ENCODE assay signal across 8 cellular contexts in genomic region chr5:141641634-141642278, GRCh38. TPM values are rescaled to one million over a fixed set of nuclear protein-coding genes. Genes with fewer than 3 reads are reported as not detected.
DNase-seq lines count a peak whose midpoint lies in the region; ATAC-seq and TF ChIP-seq lines count a peak whose summit lies in the region.

No MANE protein-coding gene starts in this region.

- POLR2A ChIA-PET in T-cell (lab: Charles Lee) = interaction anchor here in 1 of 2 donors (0.5 kb wide), 1 partner anchor 10 kb away, joined by 5 read pairs; no protein-coding TSS in a partner anchor

- no peaks in the 10 kb centered on the region for H4K20me1 ChIP-seq in Karpas-422 (ENCODE audit: insufficient read depth, low read depth, low read length)

- no peak overlapping the region for H3K4me3 ChIP-seq in psoas muscle
- no peak overlapping the region for H3K4me3 ChIP-seq in Karpas-422 (ENCODE audit: low read length)

- no peaks in the 10 kb centered on the region for H3K9me3 Mint-ChIP-seq in natural killer cell treated with Interleukin-12 subunit alpha and Interleukin-12 subunit beta and Interleukin-15 and Interleukin-18, amount 100 ng/mL, for 72 hours
- H3K9me3 Mint-ChIP-seq in natural killer cell (no peaks in the 10 kb centered on the region), T-cell (no peaks in the 10 kb centered on the region)

- 89 to 97% (median 96%) methylated on average over 2 of the region's 2 CpGs for WGBS in psoas muscle, 3 donors

- no peak overlapping the region for H3K4me2 ChIP-seq in Karpas-422 (ENCODE audit: low read depth, low read length, poor library complexity, severe bottlenecking)

- peak overlapping the region; percentile 23 for H3K4me3 Mint-ChIP-seq in natural killer cell treated with Interleukin-12 subunit alpha and Interleukin-12 subunit beta and Interleukin-15 and Interleukin-18, amount 100 ng/mL, for 72 hours
- H3K4me3 Mint-ChIP-seq in natural killer cell (no peak overlapping the region), T-cell (no peak overlapping the region)

- CTCF ChIA-PET in T-cell (lab: Charles Lee) = interaction anchor here in 1 of 2 donors (0.5 to 0.9 kb wide), 2 partner anchors 23 to 473 kb away, joined by 3 to 6 read pairs; partner anchors contain the start of gene DIAPH1

- H3K36me3 Mint-ChIP-seq in natural killer cell treated with Interleukin-12 subunit alpha and Interleukin-12 subunit beta and Interleukin-15 and Interleukin-18, amount 100 ng/mL, for 72 hours = peaks cover 8% of the 10 kb centered on the region
- H3K36me3 Mint-ChIP-seq in natural killer cell (peaks cover 9% of the 10 kb centered on the region), T-cell (peaks cover 25% of the 10 kb centered on the region)

- H3K9me2 ChIP-seq in Karpas-422 (replicated peaks; ENCODE audit: insufficient read depth, low read length) = no peaks in the 10 kb centered on the region

- H3K4me1 Mint-ChIP-seq in natural killer cell treated with Interleukin-12 subunit alpha and Interleukin-12 subunit beta and Interleukin-15 and Interleukin-18, amount 100 ng/mL, for 72 hours (ENCODE audit: low read depth in 2 of 2) = peaks cover 19 to 32% of the 10 kb centered on the region in 2 donors
- H3K4me1 Mint-ChIP-seq in natural killer cell (peaks cover 7 to 20% of the 10 kb centered on the region in 2 donors), T-cell (peaks cover 11 to 14% (median 12%) of the 10 kb centered on the region in 3 donors)

- H3K9ac ChIP-seq in Karpas-422 (ENCODE audit: low read length) = no peak overlapping the region

- H3K27me3 ChIP-seq in psoas muscle (ENCODE audit: insufficient read depth in 3 of 3, low read length in 2 of 3) (peaks cover 0 to 8% (median 0%) of the 10 kb centered on the region in 3 donors), Karpas-422 (ENCODE audit: low read length) (no peaks in the 10 kb centered on the region)

- H3K36me3 ChIP-seq in psoas muscle (ENCODE audit: insufficient read depth in 1 of 2, low read depth in 1 of 2) (no peaks in the 10 kb centered on the region), Karpas-422 (ENCODE audit: insufficient read depth, low read length) (peaks cover 14% of the 10 kb centered on the region)

- intact Hi-C loops in natural killer cell (cut with micrococcal nuclease) (no loop called here), psoas muscle (cut with DNase I) (no loop called here)

- H2AFZ ChIP-seq in Karpas-422 (ENCODE audit: low read length) = no peak overlapping the region

- peaks cover 12% of the 10 kb centered on the region; the same call in 1 of the 2 replicates for H3K79me2 ChIP-seq in Karpas-422 (ENCODE audit: low read length)

- H3K27ac ChIP-seq in psoas muscle = no peak overlapping the region
- H3K27ac ChIP-seq in Karpas-422 (ENCODE audit: low read length) = no peak overlapping the region

- no peak for DNase-seq in natural killer cell treated with Interleukin-12 subunit alpha and Interleukin-12 subunit beta and Interleukin-15 and Interleukin-18, amount 100 ng/mL, for 72 hours (ENCODE audit: low spot score)
- no peak for DNase-seq in natural killer cell
- DNase-seq in T-cell = no peak
- DNase-seq in kidney tubule cell (ENCODE audit: low spot score) = peak; percentile 91
- DNase-seq in C1 segment of cervical spinal cord (lab: John Stamatoyannopoulos, UW) = no peak
- no peak for DNase-seq in psoas muscle
- DNase-seq in Karpas-422 = no peak

- H3K9me3 ChIP-seq in psoas muscle (no peaks in the 10 kb centered on the region), Karpas-422 (ENCODE audit: low read length) (no peaks in the 10 kb centered on the region)

- ATAC-seq in natural killer cell treated with Interleukin-12 subunit alpha and Interleukin-12 subunit beta and Interleukin-15 and Interleukin-18, amount 100 ng/mL, for 72 hours = peak; percentile 79 to 82
- ATAC-seq in natural killer cell = no peak
- ATAC-seq in HG02884 (IDR thresholded peaks at IDR 0.05; ENCODE audit: unreplicated experiment) = peak; percentile 63
- ATAC-seq in T-cell (replicated peaks in 1 of 4) = no peak
- ATAC-seq in psoas muscle = no peak

- no peaks in the 10 kb centered on the region for H3K27me3 Mint-ChIP-seq in natural killer cell treated with Interleukin-12 subunit alpha and Interleukin-12 subunit beta and Interleukin-15 and Interleukin-18, amount 100 ng/mL, for 72 hours
- H3K27me3 Mint-ChIP-seq in natural killer cell (ENCODE audit: low read depth in 2 of 2) (no peaks in the 10 kb centered on the region), T-cell (no peaks in the 10 kb centered on the region)

- no peak for TF ChIP-seq CTCF in natural killer cell (IDR thresholded peaks at IDR 0.05)
- TF ChIP-seq CTCF in psoas muscle (IDR thresholded peaks at IDR 0.05) = no peak

- H3K4me1 ChIP-seq in psoas muscle = peaks cover 8% of the 10 kb centered on the region
- peaks cover 13% of the 10 kb centered on the region for H3K4me1 ChIP-seq in Karpas-422 (ENCODE audit: low read length)

- peak overlapping the region; percentile 54 to 61 for H3K27ac Mint-ChIP-seq in natural killer cell treated with Interleukin-12 subunit alpha and Interleukin-12 subunit beta and Interleukin-15 and Interleukin-18, amount 100 ng/mL, for 72 hours
- H3K27ac Mint-ChIP-seq in natural killer cell (no peak overlapping the region), T-cell (peak overlapping the region; percentile 16 to 69)

RNA-seq across cellular contexts. Expression of gene RELL2, which starts 5.0 kb away (rescaled TPM):
- total RNA-seq in natural killer cell treated with Interleukin-12 subunit alpha and Interleukin-12 subunit beta and Interleukin-15 and Interleukin-18, amount 100 ng/mL, for 72 hours = 10 to 100 TPM in 1 of 2 donors, 1 to 10 TPM in 1; 8.1 to 39.3 TPM
- total RNA-seq in natural killer cell (1 to 10 TPM; 5.7 to 6.6 (median 6.1) TPM), T-cell (10 to 100 TPM; 15.3 to 30.7 (median 26.0) TPM), psoas muscle (under 1 TPM in 3 of 4 donors, not detected in 1; 0.11 to 0.66 (median 0.61) TPM)
- 1 to 10 TPM in 1 of 3 donors, under 1 TPM in 2; 0.31 to 1.5 (median 0.63) TPM for polyA plus RNA-seq in psoas muscle
- total RNA-seq in Karpas-422 (2014; rRNA removed; shearing (Covaris generic); ENCODE audit: low replicate concordance) = 20.4 and 48.3 TPM in 2 replicates

RNA-seq across cellular contexts. Expression of gene HDAC3, which starts 5.1 kb away (rescaled TPM):
- total RNA-seq in natural killer cell treated with Interleukin-12 subunit alpha and Interleukin-12 subunit beta and Interleukin-15 and Interleukin-18, amount 100 ng/mL, for 72 hours = 100 to 1,000 TPM in 1 of 2 donors, 10 to 100 TPM in 1; 80.0 to 128 TPM
- total RNA-seq in natural killer cell = 10 to 100 TPM; 66.0 to 85.7 (median 74.7) TPM
- 10 to 100 TPM; 68.5 to 78.5 (median 73.8) TPM for total RNA-seq in T-cell
- 10 to 100 TPM; 16.9 to 34.1 (median 27.1) TPM for total RNA-seq in psoas muscle
- polyA plus RNA-seq in psoas muscle = 10 to 100 TPM; 30.1 to 41.3 (median 34.7) TPM
- total RNA-seq in Karpas-422 (2014; rRNA removed; shearing (Covaris generic); ENCODE audit: low replicate concordance) = 96.0 and 128 TPM in 2 replicates

RNA-seq across cellular contexts. Expression of gene FCHSD1, which starts 9.5 kb away (rescaled TPM):
- total RNA-seq in natural killer cell treated with Interleukin-12 subunit alpha and Interleukin-12 subunit beta and Interleukin-15 and Interleukin-18, amount 100 ng/mL, for 72 hours = 10 to 100 TPM; 35.6 to 56.4 TPM
- total RNA-seq in natural killer cell = 100 to 1,000 TPM; 134 to 155 (median 147) TPM
- 100 to 1,000 TPM in 3 of 5 donors, 10 to 100 TPM in 2; 68.5 to 103 (median 101) TPM for total RNA-seq in T-cell
- 1 to 10 TPM; 1.3 to 2.4 (median 2.1) TPM for total RNA-seq in psoas muscle
- 1 to 10 TPM; 1.3 to 1.4 (median 1.4) TPM for polyA plus RNA-seq in psoas muscle
- 14.6 and 19.3 TPM in 2 replicates for total RNA-seq in Karpas-422 (2014; rRNA removed; shearing (Covaris generic); ENCODE audit: low replicate concordance)

RNA-seq across cellular contexts. Expression of gene DIAPH1, which starts 23.0 kb away (rescaled TPM):
- 100 to 1,000 TPM; 280 to 289 TPM for total RNA-seq in natural killer cell treated with Interleukin-12 subunit alpha and Interleukin-12 subunit beta and Interleukin-15 and Interleukin-18, amount 100 ng/mL, for 72 hours
- 100 to 1,000 TPM; 410 to 456 (median 419) TPM for total RNA-seq in natural killer cell
- total RNA-seq in T-cell = 100 to 1,000 TPM; 190 to 271 (median 211) TPM
- 100 to 1,000 TPM; 112 to 217 (median 160) TPM for total RNA-seq in psoas muscle
- 100 to 1,000 TPM in 2 of 3 donors, 10 to 100 TPM in 1; 93.1 to 147 (median 122) TPM for polyA plus RNA-seq in psoas muscle
- 147 and 181 TPM in 2 replicates for total RNA-seq in Karpas-422 (2014; rRNA removed; shearing (Covaris generic); ENCODE audit: low replicate concordance)

RNA-seq across cellular contexts. Expression of gene ARAP3, which starts 40.3 kb away (rescaled TPM):
- total RNA-seq in natural killer cell treated with Interleukin-12 subunit alpha and Interleukin-12 subunit beta and Interleukin-15 and Interleukin-18, amount 100 ng/mL, for 72 hours = 10 to 100 TPM; 17.5 to 22.6 TPM
- total RNA-seq in natural killer cell (10 to 100 TPM; 13.9 to 25.2 (median 19.6) TPM), T-cell (10 to 100 TPM in 3 of 5 donors, 1 to 10 TPM in 2; 1.2 to 25.6 (median 20.5) TPM), psoas muscle (1 to 10 TPM; 5.2 to 10.0 (median 5.4) TPM)
- 1 to 10 TPM; 2.4 to 4.5 (median 2.5) TPM for polyA plus RNA-seq in psoas muscle
- 0.07 TPM in 1 of 2 replicates, not detected in the other for total RNA-seq in Karpas-422 (2014; rRNA removed; shearing (Covaris generic); ENCODE audit: low replicate concordance)

Comparison
In these comparisons a context has a peak if more than half of its experiments do, and no peak if none do; other contexts are left out.
1. ATAC-seq: peak in natural killer cell treated with Interleukin-12 subunit alpha and Interleukin-12 subunit beta and Interleukin-15 and Interleukin-18, amount 100 ng/mL, for 72 hours (2 of 2) and HG02884 (single experiment); none in natural killer cell (0 of 3), T-cell (0 of 4) and psoas muscle (0 of 4).
2. H3K27ac Mint-ChIP-seq: peak in natural killer cell treated with Interleukin-12 subunit alpha and Interleukin-12 subunit beta and Interleukin-15 and Interleukin-18, amount 100 ng/mL, for 72 hours (2 of 2) and T-cell (2 of 2); none in natural killer cell (0 of 2).
3. RNA of gene RELL2, which starts 5.0 kb away (total RNA-seq): 8.1 to 39.3 TPM in natural killer cell treated with Interleukin-12 subunit alpha and Interleukin-12 subunit beta and Interleukin-15 and Interleukin-18, amount 100 ng/mL, for 72 hours, 15.3 to 30.7 TPM in T-cell, 20.4 to 48.3 TPM in Karpas-422 and 5.7 to 6.6 TPM in natural killer cell; 0.11 to 0.66 TPM in psoas muscle; every median in the first group is over 4 times any median in the second.